Comparison of ENCODE assay signal across 10 cellular contexts in the genomic region with DNA sequence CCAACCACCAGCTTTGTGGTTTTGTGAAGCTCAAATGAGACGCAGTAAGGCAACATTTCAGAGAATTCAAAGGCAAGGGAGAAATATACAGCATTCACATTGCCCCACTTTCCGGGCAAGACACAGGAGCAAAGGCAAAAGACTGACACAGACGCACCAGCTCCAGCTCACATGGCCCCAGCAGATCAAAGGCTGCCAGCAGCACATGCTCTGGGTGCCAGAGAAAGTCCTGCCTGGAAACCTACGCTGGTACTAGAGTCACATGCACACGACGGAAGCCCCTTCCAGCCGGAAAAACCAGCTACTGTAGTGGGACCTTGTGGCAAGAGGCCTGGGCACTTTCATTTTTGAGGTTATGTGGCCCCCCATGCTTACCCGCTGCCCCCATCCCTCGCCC.
"Had no signal": no experiment of that assay in that cellular context is flagged by ENCODE, and none has a peak within 500 bp of the region (broad histone marks: within the 10 kb centered on the region; RNA-seq: fewer than 3 reads in every experiment).

No MANE protein-coding gene starts in this region.

- H3K27ac ChIP-seq: parathyroid adenoma, spleen, testis had no signal

- H3K27me3 ChIP-seq: adrenal gland, spleen, stomach, testis had no signal

- H3K4me1 ChIP-seq: adrenal gland, parathyroid adenoma, spleen, stomach, testis had no signal

- H3K4me3 ChIP-seq: adrenal gland, spleen, stomach, testis had no signal

- H3K9me3 ChIP-seq: adrenal gland, spleen, stomach, testis had no signal

- DNase-seq: activated CD4-positive, alpha-beta T cell treated with anti-CD3 and anti-CD28 coated beads for 4 hours; activated CD8-positive, alpha-beta memory T cell treated with anti-CD3 and anti-CD28 coated beads, Interleukin-2, amount 50 U/mL, for 4 hours; activated CD8-positive, alpha-beta T cell treated with anti-CD3 and anti-CD28 coated beads, Interleukin-2, amount 10 ng/mL, durations not matched to agents 7 days and 5 days; activated effector memory CD4-positive, alpha-beta T cell treated with anti-CD3 and anti-CD28 coated beads, Interleukin-2, amount 50 U/mL, for 16 hours; activated T-cell treated with anti-CD3 and anti-CD28 coated beads, Interleukin-2, amount 50 U/mL, for 48 hours; spleen; stomach; testis had no signal
